In the genomic region with DNA sequence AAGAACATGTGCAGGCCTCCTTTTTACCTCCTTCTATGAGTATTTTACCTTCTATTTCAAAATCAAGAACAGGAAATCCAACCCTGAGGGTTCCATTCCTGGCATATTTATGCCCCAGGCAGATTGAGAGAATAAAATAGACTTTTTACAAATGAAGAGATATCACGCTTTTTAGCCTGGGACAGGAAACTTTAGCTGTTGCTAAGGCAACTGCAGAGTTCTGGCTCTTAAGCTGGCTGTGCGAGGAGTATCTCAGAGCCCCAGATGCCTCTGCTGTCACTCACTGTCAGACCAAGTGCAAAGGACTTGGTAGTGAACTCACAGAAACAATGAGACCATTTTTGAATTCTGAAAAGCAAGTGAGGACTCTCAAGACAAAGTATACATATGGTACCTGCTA, we compare ENCODE assay signal across 1 cellular context.
TF ChIP-seq lines count a peak whose summit lies in the region.

No MANE protein-coding gene starts in this region.

TF ChIP-seq in K562, 482 proteins besides CTCF, POLR2A, EP300 and RAD21 (continued from another document):
- TF ChIP-seq, protein P1, sequence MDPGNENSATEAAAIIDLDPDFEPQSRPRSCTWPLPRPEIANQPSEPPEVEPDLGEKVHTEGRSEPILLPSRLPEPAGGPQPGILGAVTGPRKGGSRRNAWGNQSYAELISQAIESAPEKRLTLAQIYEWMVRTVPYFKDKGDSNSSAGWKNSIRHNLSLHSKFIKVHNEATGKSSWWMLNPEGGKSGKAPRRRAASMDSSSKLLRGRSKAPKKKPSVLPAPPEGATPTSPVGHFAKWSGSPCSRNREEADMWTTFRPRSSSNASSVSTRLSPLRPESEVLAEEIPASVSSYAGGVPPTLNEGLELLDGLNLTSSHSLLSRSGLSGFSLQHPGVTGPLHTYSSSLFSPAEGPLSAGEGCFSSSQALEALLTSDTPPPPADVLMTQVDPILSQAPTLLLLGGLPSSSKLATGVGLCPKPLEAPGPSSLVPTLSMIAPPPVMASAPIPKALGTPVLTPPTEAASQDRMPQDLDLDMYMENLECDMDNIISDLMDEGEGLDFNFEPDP (CRISPR knock-in tag; IDR thresholded peaks at IDR 0.05) = no peak
- TF ChIP-seq CBFA2T3 (IDR thresholded peaks at IDR 0.05) (0 out of 2 replicates have a peak, but pooled peaks have one; percentile 6), MYNN (IDR thresholded peaks at IDR 0.05) (peak; percentile 97), MYNN (CRISPR knock-in tag; IDR thresholded peaks at IDR 0.05) (no peak), MXI1 (IDR thresholded peaks at IDR 0.05; ENCODE audit: low read depth, low read length) (peak; percentile 65; the same call in 1 of the 2 replicates), CHD4 (IDR thresholded peaks at IDR 0.05; ENCODE audit: insufficient read depth, insufficient replicate concordance, low read depth, low read length, poor library complexity, severe bottlenecking) (no peak), EZH2 (IDR thresholded peaks at IDR 0.05; ENCODE audit: borderline replicate concordance, low read depth, low read length) (no peak), MEIS2 (IDR thresholded peaks at IDR 0.05; ENCODE audit: partially characterized antibody) (peak; percentile 85), ZFP30 (CRISPR knock-in tag; IDR thresholded peaks at IDR 0.05; ENCODE audit: borderline replicate concordance) (no peak), GTF2E2 (tag; IDR thresholded peaks at IDR 0.05) (no peak), BRCA1 (IDR thresholded peaks at IDR 0.05) (no peak), BRCA1 (CRISPR knock-in tag; IDR thresholded peaks at IDR 0.05) (no peak), NR4A1 (CRISPR knock-in tag; IDR thresholded peaks at IDR 0.05) (no peak), NR4A1 (tag; IDR thresholded peaks at IDR 0.05) (no peak), PTRF (tag; IDR thresholded peaks at IDR 0.05) (no peak), MAFF (IDR thresholded peaks at IDR 0.05; ENCODE audit: low read length) (no peak), HNRNPL (IDR thresholded peaks at IDR 0.05; ENCODE audit: low read depth, low read length) (no peak), MCM7 (IDR thresholded peaks at IDR 0.05) (no peak), NEUROD1 (IDR thresholded peaks at IDR 0.05; ENCODE audit: borderline replicate concordance, low read depth, low read length, partially characterized antibody) (no peak), ESRRB (CRISPR knock-in tag; IDR thresholded peaks at IDR 0.05; ENCODE audit: borderline replicate concordance) (no peak), BRD4 (IDR thresholded peaks at IDR 0.05) (no peak)
- TF ChIP-seq, protein P2, sequence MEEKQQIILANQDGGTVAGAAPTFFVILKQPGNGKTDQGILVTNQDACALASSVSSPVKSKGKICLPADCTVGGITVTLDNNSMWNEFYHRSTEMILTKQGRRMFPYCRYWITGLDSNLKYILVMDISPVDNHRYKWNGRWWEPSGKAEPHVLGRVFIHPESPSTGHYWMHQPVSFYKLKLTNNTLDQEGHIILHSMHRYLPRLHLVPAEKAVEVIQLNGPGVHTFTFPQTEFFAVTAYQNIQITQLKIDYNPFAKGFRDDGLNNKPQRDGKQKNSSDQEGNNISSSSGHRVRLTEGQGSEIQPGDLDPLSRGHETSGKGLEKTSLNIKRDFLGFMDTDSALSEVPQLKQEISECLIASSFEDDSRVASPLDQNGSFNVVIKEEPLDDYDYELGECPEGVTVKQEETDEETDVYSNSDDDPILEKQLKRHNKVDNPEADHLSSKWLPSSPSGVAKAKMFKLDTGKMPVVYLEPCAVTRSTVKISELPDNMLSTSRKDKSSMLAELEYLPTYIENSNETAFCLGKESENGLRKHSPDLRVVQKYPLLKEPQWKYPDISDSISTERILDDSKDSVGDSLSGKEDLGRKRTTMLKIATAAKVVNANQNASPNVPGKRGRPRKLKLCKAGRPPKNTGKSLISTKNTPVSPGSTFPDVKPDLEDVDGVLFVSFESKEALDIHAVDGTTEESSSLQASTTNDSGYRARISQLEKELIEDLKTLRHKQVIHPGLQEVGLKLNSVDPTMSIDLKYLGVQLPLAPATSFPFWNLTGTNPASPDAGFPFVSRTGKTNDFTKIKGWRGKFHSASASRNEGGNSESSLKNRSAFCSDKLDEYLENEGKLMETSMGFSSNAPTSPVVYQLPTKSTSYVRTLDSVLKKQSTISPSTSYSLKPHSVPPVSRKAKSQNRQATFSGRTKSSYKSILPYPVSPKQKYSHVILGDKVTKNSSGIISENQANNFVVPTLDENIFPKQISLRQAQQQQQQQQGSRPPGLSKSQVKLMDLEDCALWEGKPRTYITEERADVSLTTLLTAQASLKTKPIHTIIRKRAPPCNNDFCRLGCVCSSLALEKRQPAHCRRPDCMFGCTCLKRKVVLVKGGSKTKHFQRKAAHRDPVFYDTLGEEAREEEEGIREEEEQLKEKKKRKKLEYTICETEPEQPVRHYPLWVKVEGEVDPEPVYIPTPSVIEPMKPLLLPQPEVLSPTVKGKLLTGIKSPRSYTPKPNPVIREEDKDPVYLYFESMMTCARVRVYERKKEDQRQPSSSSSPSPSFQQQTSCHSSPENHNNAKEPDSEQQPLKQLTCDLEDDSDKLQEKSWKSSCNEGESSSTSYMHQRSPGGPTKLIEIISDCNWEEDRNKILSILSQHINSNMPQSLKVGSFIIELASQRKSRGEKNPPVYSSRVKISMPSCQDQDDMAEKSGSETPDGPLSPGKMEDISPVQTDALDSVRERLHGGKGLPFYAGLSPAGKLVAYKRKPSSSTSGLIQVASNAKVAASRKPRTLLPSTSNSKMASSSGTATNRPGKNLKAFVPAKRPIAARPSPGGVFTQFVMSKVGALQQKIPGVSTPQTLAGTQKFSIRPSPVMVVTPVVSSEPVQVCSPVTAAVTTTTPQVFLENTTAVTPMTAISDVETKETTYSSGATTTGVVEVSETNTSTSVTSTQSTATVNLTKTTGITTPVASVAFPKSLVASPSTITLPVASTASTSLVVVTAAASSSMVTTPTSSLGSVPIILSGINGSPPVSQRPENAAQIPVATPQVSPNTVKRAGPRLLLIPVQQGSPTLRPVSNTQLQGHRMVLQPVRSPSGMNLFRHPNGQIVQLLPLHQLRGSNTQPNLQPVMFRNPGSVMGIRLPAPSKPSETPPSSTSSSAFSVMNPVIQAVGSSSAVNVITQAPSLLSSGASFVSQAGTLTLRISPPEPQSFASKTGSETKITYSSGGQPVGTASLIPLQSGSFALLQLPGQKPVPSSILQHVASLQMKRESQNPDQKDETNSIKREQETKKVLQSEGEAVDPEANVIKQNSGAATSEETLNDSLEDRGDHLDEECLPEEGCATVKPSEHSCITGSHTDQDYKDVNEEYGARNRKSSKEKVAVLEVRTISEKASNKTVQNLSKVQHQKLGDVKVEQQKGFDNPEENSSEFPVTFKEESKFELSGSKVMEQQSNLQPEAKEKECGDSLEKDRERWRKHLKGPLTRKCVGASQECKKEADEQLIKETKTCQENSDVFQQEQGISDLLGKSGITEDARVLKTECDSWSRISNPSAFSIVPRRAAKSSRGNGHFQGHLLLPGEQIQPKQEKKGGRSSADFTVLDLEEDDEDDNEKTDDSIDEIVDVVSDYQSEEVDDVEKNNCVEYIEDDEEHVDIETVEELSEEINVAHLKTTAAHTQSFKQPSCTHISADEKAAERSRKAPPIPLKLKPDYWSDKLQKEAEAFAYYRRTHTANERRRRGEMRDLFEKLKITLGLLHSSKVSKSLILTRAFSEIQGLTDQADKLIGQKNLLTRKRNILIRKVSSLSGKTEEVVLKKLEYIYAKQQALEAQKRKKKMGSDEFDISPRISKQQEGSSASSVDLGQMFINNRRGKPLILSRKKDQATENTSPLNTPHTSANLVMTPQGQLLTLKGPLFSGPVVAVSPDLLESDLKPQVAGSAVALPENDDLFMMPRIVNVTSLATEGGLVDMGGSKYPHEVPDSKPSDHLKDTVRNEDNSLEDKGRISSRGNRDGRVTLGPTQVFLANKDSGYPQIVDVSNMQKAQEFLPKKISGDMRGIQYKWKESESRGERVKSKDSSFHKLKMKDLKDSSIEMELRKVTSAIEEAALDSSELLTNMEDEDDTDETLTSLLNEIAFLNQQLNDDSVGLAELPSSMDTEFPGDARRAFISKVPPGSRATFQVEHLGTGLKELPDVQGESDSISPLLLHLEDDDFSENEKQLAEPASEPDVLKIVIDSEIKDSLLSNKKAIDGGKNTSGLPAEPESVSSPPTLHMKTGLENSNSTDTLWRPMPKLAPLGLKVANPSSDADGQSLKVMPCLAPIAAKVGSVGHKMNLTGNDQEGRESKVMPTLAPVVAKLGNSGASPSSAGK (IDR thresholded peaks at IDR 0.05) = no peak
- TF ChIP-seq, protein P3, sequence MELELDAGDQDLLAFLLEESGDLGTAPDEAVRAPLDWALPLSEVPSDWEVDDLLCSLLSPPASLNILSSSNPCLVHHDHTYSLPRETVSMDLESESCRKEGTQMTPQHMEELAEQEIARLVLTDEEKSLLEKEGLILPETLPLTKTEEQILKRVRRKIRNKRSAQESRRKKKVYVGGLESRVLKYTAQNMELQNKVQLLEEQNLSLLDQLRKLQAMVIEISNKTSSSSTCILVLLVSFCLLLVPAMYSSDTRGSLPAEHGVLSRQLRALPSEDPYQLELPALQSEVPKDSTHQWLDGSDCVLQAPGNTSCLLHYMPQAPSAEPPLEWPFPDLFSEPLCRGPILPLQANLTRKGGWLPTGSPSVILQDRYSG (tag; conservative IDR thresholded peaks at IDR 0.05; ENCODE audit: low read depth) = no peak
- TF ChIP-seq, protein P4, sequence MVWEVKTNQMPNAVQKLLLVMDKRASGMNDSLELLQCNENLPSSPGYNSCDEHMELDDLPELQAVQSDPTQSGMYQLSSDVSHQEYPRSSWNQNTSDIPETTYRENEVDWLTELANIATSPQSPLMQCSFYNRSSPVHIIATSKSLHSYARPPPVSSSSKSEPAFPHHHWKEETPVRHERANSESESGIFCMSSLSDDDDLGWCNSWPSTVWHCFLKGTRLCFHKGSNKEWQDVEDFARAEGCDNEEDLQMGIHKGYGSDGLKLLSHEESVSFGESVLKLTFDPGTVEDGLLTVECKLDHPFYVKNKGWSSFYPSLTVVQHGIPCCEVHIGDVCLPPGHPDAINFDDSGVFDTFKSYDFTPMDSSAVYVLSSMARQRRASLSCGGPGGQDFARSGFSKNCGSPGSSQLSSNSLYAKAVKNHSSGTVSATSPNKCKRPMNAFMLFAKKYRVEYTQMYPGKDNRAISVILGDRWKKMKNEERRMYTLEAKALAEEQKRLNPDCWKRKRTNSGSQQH (CRISPR knock-in tag; IDR thresholded peaks at IDR 0.05) = no peak
- TF ChIP-seq, protein P5, sequence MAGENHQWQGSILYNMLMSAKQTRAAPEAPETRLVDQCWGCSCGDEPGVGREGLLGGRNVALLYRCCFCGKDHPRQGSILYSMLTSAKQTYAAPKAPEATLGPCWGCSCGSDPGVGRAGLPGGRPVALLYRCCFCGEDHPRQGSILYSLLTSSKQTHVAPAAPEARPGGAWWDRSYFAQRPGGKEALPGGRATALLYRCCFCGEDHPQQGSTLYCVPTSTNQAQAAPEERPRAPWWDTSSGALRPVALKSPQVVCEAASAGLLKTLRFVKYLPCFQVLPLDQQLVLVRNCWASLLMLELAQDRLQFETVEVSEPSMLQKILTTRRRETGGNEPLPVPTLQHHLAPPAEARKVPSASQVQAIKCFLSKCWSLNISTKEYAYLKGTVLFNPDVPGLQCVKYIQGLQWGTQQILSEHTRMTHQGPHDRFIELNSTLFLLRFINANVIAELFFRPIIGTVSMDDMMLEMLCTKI (IDR thresholded peaks at IDR 0.05; ENCODE audit: partially characterized antibody) = no peak
- TF ChIP-seq, protein P6, sequence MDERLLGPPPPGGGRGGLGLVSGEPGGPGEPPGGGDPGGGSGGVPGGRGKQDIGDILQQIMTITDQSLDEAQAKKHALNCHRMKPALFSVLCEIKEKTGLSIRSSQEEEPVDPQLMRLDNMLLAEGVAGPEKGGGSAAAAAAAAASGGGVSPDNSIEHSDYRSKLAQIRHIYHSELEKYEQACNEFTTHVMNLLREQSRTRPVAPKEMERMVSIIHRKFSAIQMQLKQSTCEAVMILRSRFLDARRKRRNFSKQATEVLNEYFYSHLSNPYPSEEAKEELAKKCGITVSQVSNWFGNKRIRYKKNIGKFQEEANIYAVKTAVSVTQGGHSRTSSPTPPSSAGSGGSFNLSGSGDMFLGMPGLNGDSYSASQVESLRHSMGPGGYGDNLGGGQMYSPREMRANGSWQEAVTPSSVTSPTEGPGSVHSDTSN (CRISPR knock-in tag; IDR thresholded peaks at IDR 0.05; ENCODE audit: low read depth) = no peak
- TF ChIP-seq, protein P6 (tag; conservative IDR thresholded peaks at IDR 0.05; ENCODE audit: low read depth) = peak; percentile 75
- TF ChIP-seq, protein P7, sequence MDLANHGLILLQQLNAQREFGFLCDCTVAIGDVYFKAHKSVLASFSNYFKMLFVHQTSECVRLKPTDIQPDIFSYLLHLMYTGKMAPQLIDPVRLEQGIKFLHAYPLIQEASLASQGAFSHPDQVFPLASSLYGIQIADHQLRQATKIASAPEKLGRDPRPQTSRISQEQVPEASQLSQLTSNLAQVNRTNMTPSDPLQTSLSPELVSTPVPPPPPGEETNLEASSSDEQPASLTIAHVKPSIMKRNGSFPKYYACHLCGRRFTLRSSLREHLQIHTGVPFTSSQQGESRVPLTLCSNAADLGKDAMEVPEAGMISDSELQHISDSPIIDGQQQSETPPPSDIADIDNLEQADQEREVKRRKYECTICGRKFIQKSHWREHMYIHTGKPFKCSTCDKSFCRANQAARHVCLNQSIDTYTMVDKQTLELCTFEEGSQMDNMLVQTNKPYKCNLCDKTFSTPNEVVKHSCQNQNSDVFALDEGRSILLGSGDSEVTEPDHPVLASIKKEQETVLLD (IDR thresholded peaks at IDR 0.05) = no peak
